Comparison of ENCODE assay signal across 24 cellular contexts in genomic region chr5:161201558-161201957, GRCh38.
"Had no signal": no experiment of that assay in that cellular context is flagged by ENCODE, and none has a peak within 500 bp of the region (broad histone marks: within the 10 kb centered on the region; RNA-seq: fewer than 3 reads in every experiment).

No MANE protein-coding gene starts in this region.

- H3K36me3 ChIP-seq: colonic mucosa, esophagus muscularis mucosa, esophagus squamous epithelium, gastrocnemius medialis, gastroesophageal sphincter, heart left ventricle, heart right ventricle had no signal

- ATAC-seq: effector memory CD8-positive, alpha-beta T cell; esophagus mucosa; foreskin keratinocyte; gastrocnemius medialis; gastroesophageal sphincter; heart left ventricle; heart right ventricle had no signal

- H3K4me3 ChIP-seq: colonic mucosa, coronary artery, dorsolateral prefrontal cortex, esophagus muscularis mucosa, esophagus squamous epithelium, gastrocnemius medialis, gastroesophageal sphincter, heart left ventricle, heart right ventricle had no signal

- DNase-seq: colonic mucosa; cortex of kidney; dermis blood vessel endothelial cell; dorsolateral prefrontal cortex; effector CD4-positive, alpha-beta T cell; effector CD8-positive, alpha-beta T cell; effector memory CD4-positive, alpha-beta T cell; effector memory CD8-positive, alpha-beta T cell; endodermal cell; erythroblast; esophagus squamous epithelium; foreskin fibroblast; foreskin keratinocyte; foreskin melanocyte; gastrocnemius medialis; glutamatergic neuron; head of caudate nucleus; heart left ventricle; heart right ventricle had no signal

- H3K27me3 ChIP-seq: colonic mucosa, dorsolateral prefrontal cortex, esophagus muscularis mucosa, esophagus squamous epithelium, foreskin keratinocyte, gastrocnemius medialis, gastroesophageal sphincter, heart left ventricle had no signal

- H3K9me3 ChIP-seq: colonic mucosa, esophagus muscularis mucosa, gastrocnemius medialis had no signal

- H3K27ac ChIP-seq: colonic mucosa, coronary artery, dorsolateral prefrontal cortex, epithelial cell of prostate, esophagus muscularis mucosa, esophagus squamous epithelium, foreskin keratinocyte, gastrocnemius medialis, gastroesophageal sphincter, heart left ventricle, heart right ventricle had no signal
